Comparison of ENCODE assay signal across 14 cellular contexts in genomic region chr6:89750338-89750737, GRCh38.
DNase-seq lines count a peak whose midpoint lies in the region; ATAC-seq and TF ChIP-seq lines count a peak whose summit lies in the region.
"Had no signal": no experiment of that assay in that cellular context is flagged by ENCODE, and none has a peak within 500 bp of the region (broad histone marks: within the 10 kb centered on the region; RNA-seq: fewer than 3 reads in every experiment).

No MANE protein-coding gene starts in this region.

- no peak overlapping the region for H2BK5ac ChIP-seq in IMR-90 (ENCODE audit: low read depth, low read length, poor library complexity, severe bottlenecking)

- TF ChIP-seq CTCF in GM23338 (conservative IDR thresholded peaks at IDR 0.05; ENCODE audit: low read depth in 2 of 2) (no peak), IMR-90 (conservative IDR thresholded peaks at IDR 0.05; ENCODE audit: low read depth, low read length) (no peak), type B pancreatic cell (conservative IDR thresholded peaks at IDR 0.05) (no peak)

- H3K27me3 ChIP-seq in GM23338 (ENCODE audit: insufficient read depth) (no peaks in the 10 kb centered on the region), IMR-90 (ENCODE audit: control insufficient read depth, insufficient read depth, low read length) (no peaks in the 10 kb centered on the region)

- no peak for TF ChIP-seq POLR2A in IMR-90 (IDR thresholded peaks at IDR 0.05; ENCODE audit: low read depth, low read length)

- dilution Hi-C loops in IMR-90 (cut with HindIII; ENCODE audit: low sequenced_read_pairs, unreplicated experiment), result no loop called here

- no peak overlapping the region for H3K23ac ChIP-seq in IMR-90 (ENCODE audit: low read depth, low read length)

- no peak overlapping the region for H2BK20ac ChIP-seq in IMR-90 (ENCODE audit: low read depth, low read length)

- no peak for TF ChIP-seq RAD21 in IMR-90 (IDR thresholded peaks at IDR 0.05; ENCODE audit: low read length)

- POLR2A ChIA-PET in IMR-90 (lab: Charles Lee; ENCODE audit: unreplicated experiment), result no interaction called here

- H3K36me3 ChIP-seq in GM23338 (ENCODE audit: insufficient read depth) (peaks cover 77% of the 10 kb centered on the region), IMR-90 (ENCODE audit: control insufficient read depth, insufficient read depth, low read length) (peaks cover 19% of the 10 kb centered on the region)

- 96% methylated on average over 4 of the region's 5 CpGs; no CpG with 5 or more reads in 1 of the 2 experiments for WGBS in IMR-90 (ENCODE audit: extremely low coverage in 2 of 2, insufficient read length in 1 of 2), 2 experiments

- H3K27ac Mint-ChIP-seq in GM23338 (peak overlapping the region; percentile 1; the same call in 1 of the 2 replicates), type B pancreatic cell (no peak overlapping the region)
- peak overlapping the region; percentile 19 for H3K27ac Mint-ChIP-seq in stimulated activated effector memory CD8-positive, alpha-beta T cell treated with anti-CD3 and anti-CD28 coated beads, Interleukin-12 subunit alpha, Interleukin-12 subunit beta, amount 100 ng/mL, for 72 hours
- H3K27ac Mint-ChIP-seq: HFFc6 had no signal

- no peaks in the 10 kb centered on the region for H3K9me1 ChIP-seq in IMR-90 (ENCODE audit: insufficient read depth, low read length)

- DNase-seq in GM23338 (ENCODE audit: low spot score) (no peak), IMR-90 (no peak), kidney glomerular epithelial cell (lab: John Stamatoyannopoulos, UW) (peak; percentile 57), EL (no peak), type B pancreatic cell (ENCODE audit: extremely low spot score, unreplicated experiment) (no peak), SIG-M5 (lab: John Stamatoyannopoulos, UW) (no peak)
- no peak for DNase-seq in stimulated activated effector memory CD8-positive, alpha-beta T cell treated with anti-CD3 and anti-CD28 coated beads, Interleukin-12 subunit alpha, Interleukin-12 subunit beta, amount 100 ng/mL, for 72 hours (ENCODE audit: low spot score in 2 of 2)
- DNase-seq: CD8-positive, alpha-beta T cell; COR-L47; DMS53; HCEC 1CT; HFFc6 had no signal

- H3K4ac ChIP-seq in IMR-90 (ENCODE audit: low read depth, low read length), result no peak overlapping the region

- H3K4me1 Mint-ChIP-seq in GM23338, result no peaks in the 10 kb centered on the region; the same call in 2 of the 3 replicates
- H3K4me1 Mint-ChIP-seq in stimulated activated effector memory CD8-positive, alpha-beta T cell treated with anti-CD3 and anti-CD28 coated beads, Interleukin-12 subunit alpha, Interleukin-12 subunit beta, amount 100 ng/mL, for 72 hours, result no peaks in the 10 kb centered on the region
- H3K4me1 Mint-ChIP-seq in type B pancreatic cell (ENCODE audit: unreplicated experiment), result no peaks in the 10 kb centered on the region
- H3K4me1 Mint-ChIP-seq: CD14-positive monocyte had no signal

- H4K91ac ChIP-seq in IMR-90 (ENCODE audit: insufficient read depth, low read depth, low read length), result no peak overlapping the region

- no peak overlapping the region for H4K8ac ChIP-seq in IMR-90 (ENCODE audit: low read depth in 2 of 2, low read length in 2 of 2)

- H3K56ac ChIP-seq in IMR-90 (ENCODE audit: extremely low read depth, insufficient read depth, low read length), result no peak overlapping the region

- H3K4me2 ChIP-seq in GM23338 (no peak overlapping the region), IMR-90 (ENCODE audit: low read depth, low read length) (no peak overlapping the region)

- H2AK9ac ChIP-seq in IMR-90 (replicated peaks; ENCODE audit: low read depth, low read length, poor library complexity), result no peak overlapping the region

- peaks cover 16% of the 10 kb centered on the region for H4K20me1 ChIP-seq in GM23338 (replicated peaks; ENCODE audit: insufficient read depth)
- H4K20me1 ChIP-seq in IMR-90 (ENCODE audit: insufficient read depth, low read length), result no peaks in the 10 kb centered on the region

- peaks cover 10% of the 10 kb centered on the region; the same call in 1 of the 2 replicates for H3F3A ChIP-seq in GM23338 (replicated peaks; ENCODE audit: low read depth)

- CTCF ChIA-PET in IMR-90 (lab: Yijun Ruan, JAX), result interaction anchor here (1.1 kb wide), 1 partner anchor 11 kb away, joined by 3 read pairs; no protein-coding TSS in a partner anchor

- no peaks in the 10 kb centered on the region for H3K27me3 Mint-ChIP-seq in GM23338 (ENCODE audit: insufficient read depth, low read depth, poor library complexity)
- H3K27me3 Mint-ChIP-seq in type B pancreatic cell, result no peaks in the 10 kb centered on the region

- peaks cover 3 to 4% of the 10 kb centered on the region in 2 experiments; a peak in 2 of 4 replicates for H3K79me1 ChIP-seq in IMR-90 (ENCODE audit: low read depth in 1 of 2, low read length in 2 of 2)

- no peak overlapping the region for H3K4me3 Mint-ChIP-seq in GM23338
- H3K4me3 Mint-ChIP-seq in stimulated activated effector memory CD8-positive, alpha-beta T cell treated with anti-CD3 and anti-CD28 coated beads, Interleukin-12 subunit alpha, Interleukin-12 subunit beta, amount 100 ng/mL, for 72 hours, result no peak overlapping the region
- no peak overlapping the region for H3K4me3 Mint-ChIP-seq in type B pancreatic cell
- H3K4me3 Mint-ChIP-seq: CD14-positive monocyte; CD8-positive, alpha-beta T cell; HFFc6 had no signal

- H2BK120ac ChIP-seq in IMR-90 (ENCODE audit: low read depth, low read length), result no peak overlapping the region

- H3K27ac ChIP-seq in GM23338 (ENCODE audit: low read depth) (peak overlapping the region; percentile 70), IMR-90 (ENCODE audit: insufficient read depth, low read length) (no peak overlapping the region)

- ATAC-seq in GM23338, result no peak
- peak; percentile 24; the same call in 1 of the 2 replicates for ATAC-seq in IMR-90 (ENCODE audit: low read depth)
- no peak for ATAC-seq in stimulated activated effector memory CD8-positive, alpha-beta T cell treated with anti-CD3 and anti-CD28 coated beads, Interleukin-12 subunit alpha, Interleukin-12 subunit beta, amount 100 ng/mL, for 72 hours
- ATAC-seq: CD8-positive, alpha-beta T cell; K562 had no signal

- no TSS peak for BruUV-seq in IMR-90 (replicated peaks; lab: Mats Ljungman, UMichigan)

- H4K5ac ChIP-seq in IMR-90 (ENCODE audit: low read depth, low read length), result no peak overlapping the region; the same call in 1 of the 2 replicates

- intact Hi-C loops in IMR-90 (cut with micrococcal nuclease), result no loop called here

- no peak overlapping the region for H2AFZ ChIP-seq in GM23338
- H2AFZ ChIP-seq in IMR-90 (replicated peaks; ENCODE audit: low read length, poor library complexity), result no peak overlapping the region

- H2BK15ac ChIP-seq in IMR-90 (ENCODE audit: low read depth, low read length), result no peak overlapping the region

- peaks cover 90% of the 10 kb centered on the region for H3K36me3 Mint-ChIP-seq in GM23338 (ENCODE audit: low read depth)
- peaks cover 99% of the 10 kb centered on the region for H3K36me3 Mint-ChIP-seq in stimulated activated effector memory CD8-positive, alpha-beta T cell treated with anti-CD3 and anti-CD28 coated beads, Interleukin-12 subunit alpha, Interleukin-12 subunit beta, amount 100 ng/mL, for 72 hours
- peaks cover 23% of the 10 kb centered on the region for H3K36me3 Mint-ChIP-seq in type B pancreatic cell

- H3K9me3 Mint-ChIP-seq in GM23338, result no peaks in the 10 kb centered on the region
- no peaks in the 10 kb centered on the region for H3K9me3 Mint-ChIP-seq in stimulated activated effector memory CD8-positive, alpha-beta T cell treated with anti-CD3 and anti-CD28 coated beads, Interleukin-12 subunit alpha, Interleukin-12 subunit beta, amount 100 ng/mL, for 72 hours
- H3K9me3 Mint-ChIP-seq in type B pancreatic cell, result no peaks in the 10 kb centered on the region
- H3K9me3 Mint-ChIP-seq: CD14-positive monocyte; CD8-positive, alpha-beta T cell; HFFc6 had no signal

- no peak overlapping the region for H3K9ac ChIP-seq in IMR-90 (ENCODE audit: low read depth, low read length)

- no peak overlapping the region for H2AK5ac ChIP-seq in IMR-90 (ENCODE audit: low read depth, low read length)

- H3K4me3 ChIP-seq in GM23338 (no peak overlapping the region), IMR-90 (ENCODE audit: insufficient read depth, low read depth, low read length) (no peak overlapping the region)
- H3K4me3 ChIP-seq: K562 had no signal

- H3K79me2 ChIP-seq in GM23338 (replicated peaks; ENCODE audit: insufficient read depth), result no peaks in the 10 kb centered on the region; the same call in 1 of the 2 replicates

- in situ Hi-C loops in IMR-90 (cut with MboI; ENCODE audit: low sequenced_read_pairs), result no loop called here

- no peak overlapping the region for H3K18ac ChIP-seq in IMR-90 (ENCODE audit: low read depth, low read length)

- H3K9me3 ChIP-seq in IMR-90 (ENCODE audit: control insufficient read depth, insufficient read depth, low read length), result no peaks in the 10 kb centered on the region

- no peak overlapping the region for H3K14ac ChIP-seq in IMR-90 (replicated peaks; ENCODE audit: low read depth, low read length)

- H3K4me1 ChIP-seq in GM23338 (ENCODE audit: insufficient read depth) (no peaks in the 10 kb centered on the region), IMR-90 (ENCODE audit: control insufficient read depth, insufficient read depth, low read length) (no peaks in the 10 kb centered on the region)

- H3K9me2 ChIP-seq in GM23338 (ENCODE audit: insufficient read depth), result no peaks in the 10 kb centered on the region

TF ChIP-seq in GM23338, 12 proteins besides CTCF, POLR2A, EP300 and RAD21:
- TF ChIP-seq NANOG (IDR thresholded peaks at IDR 0.05; ENCODE audit: borderline replicate concordance) (no peak), ZNF114 (CRISPR knock-in tag; IDR thresholded peaks at IDR 0.05) (no peak), POLR2AphosphoS5 (IDR thresholded peaks at IDR 0.05; ENCODE audit: low read depth) (no peak)

TF ChIP-seq in IMR-90, 13 proteins besides CTCF, POLR2A, EP300 and RAD21 (continues in another document):
- TF ChIP-seq NFE2L2 (IDR thresholded peaks at IDR 0.05; ENCODE audit: low read depth, low read length), result no peak
- TF ChIP-seq CHD1 (IDR thresholded peaks at IDR 0.05; ENCODE audit: low read depth, low read length), result no peak
- no peak for TF ChIP-seq CEBPB (IDR thresholded peaks at IDR 0.05; ENCODE audit: low read depth, low read length)
- TF ChIP-seq BHLHE40 (IDR thresholded peaks at IDR 0.05; ENCODE audit: low read depth, low read length), result no peak
- TF ChIP-seq ELK1 (IDR thresholded peaks at IDR 0.05; ENCODE audit: borderline replicate concordance, low read depth, low read length), result no peak
- no peak for TF ChIP-seq MXI1 (IDR thresholded peaks at IDR 0.05; ENCODE audit: borderline replicate concordance, low read depth, low read length)
- no peak for TF ChIP-seq MAZ (IDR thresholded peaks at IDR 0.05; ENCODE audit: borderline replicate concordance, low read depth, low read length)
